ENCODE assay signal across 8 cellular contexts in the genomic region with DNA sequence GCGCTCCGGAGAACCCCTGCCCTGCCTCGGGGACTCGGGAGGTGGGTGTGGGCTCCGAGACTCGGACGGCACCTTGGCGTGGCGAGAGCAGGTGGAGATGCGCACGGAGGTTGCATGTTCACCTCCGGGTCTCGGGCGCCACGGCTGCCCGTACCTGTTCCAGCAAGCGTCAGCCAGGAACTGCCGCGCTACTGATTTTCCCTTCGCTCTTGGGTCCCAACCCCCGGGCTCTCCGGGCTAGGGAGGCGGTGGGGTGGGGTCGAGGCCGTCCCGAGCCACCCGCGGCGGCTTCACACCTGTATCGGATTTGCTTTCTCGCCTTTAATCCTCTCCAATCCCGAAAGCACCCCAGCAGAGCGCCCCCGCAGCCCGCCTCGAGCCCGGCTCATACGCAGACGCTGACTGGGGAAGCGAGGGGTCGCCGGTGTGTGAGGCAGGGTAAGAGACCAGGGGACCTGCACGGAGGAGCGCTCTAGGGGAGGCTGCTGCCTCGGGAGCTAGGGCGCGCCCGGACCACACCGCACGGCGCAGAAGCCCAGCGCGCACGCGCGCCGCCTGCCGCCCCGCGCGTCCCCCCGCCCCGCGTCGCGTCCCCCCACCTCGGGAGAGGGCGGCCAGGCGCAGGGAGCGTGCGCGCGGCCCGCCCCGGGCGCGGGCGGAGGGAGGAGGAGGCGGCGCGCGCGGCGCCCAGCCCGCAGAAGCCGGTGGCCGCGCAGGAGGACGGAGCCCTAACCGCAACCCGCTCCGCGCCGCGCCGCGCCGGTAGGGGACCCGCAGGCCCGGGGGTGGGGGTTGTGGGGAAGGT. TPM values are rescaled to one million over a fixed set of nuclear protein-coding genes. Genes with fewer than 3 reads are reported as not detected.
DNase-seq lines count a peak whose midpoint lies in the region; ATAC-seq and TF ChIP-seq lines count a peak whose summit lies in the region.

A gene with protein sequence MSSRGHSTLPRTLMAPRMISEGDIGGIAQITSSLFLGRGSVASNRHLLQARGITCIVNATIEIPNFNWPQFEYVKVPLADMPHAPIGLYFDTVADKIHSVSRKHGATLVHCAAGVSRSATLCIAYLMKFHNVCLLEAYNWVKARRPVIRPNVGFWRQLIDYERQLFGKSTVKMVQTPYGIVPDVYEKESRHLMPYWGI (plus strand): TSS at position 695 of the 805 bp plus-strand sequence. CDS start 22,382 bp downstream, outside the sequence.

- TF ChIP-seq EP300 in Ishikawa (IDR thresholded peaks at IDR 0.05; ENCODE audit: borderline replicate concordance), result no peak

- no peaks in the 10 kb centered on the region for H3K36me3 Mint-ChIP-seq in nephron progenitor cell (ENCODE audit: low read depth)
- H3K36me3 Mint-ChIP-seq in stimulated activated naive CD8-positive, alpha-beta T cell treated with anti-CD3 and anti-CD28 coated beads, Interleukin-15, Interleukin-2, amounts not matched to agents 100 ng/mL and 50 ng/mL, for 24 hours (ENCODE audit: low read depth), result no peaks in the 10 kb centered on the region

- no peaks in the 10 kb centered on the region for H3K9me3 Mint-ChIP-seq in nephron progenitor cell
- no peaks in the 10 kb centered on the region for H3K9me3 Mint-ChIP-seq in stimulated activated naive CD8-positive, alpha-beta T cell treated with anti-CD3 and anti-CD28 coated beads, Interleukin-15, Interleukin-2, amounts not matched to agents 100 ng/mL and 50 ng/mL, for 24 hours

- H3K27ac Mint-ChIP-seq in nephron progenitor cell, result peak within 1 kb of the TSS; percentile 86
- H3K27ac Mint-ChIP-seq in stimulated activated naive CD8-positive, alpha-beta T cell treated with anti-CD3 and anti-CD28 coated beads, Interleukin-15, Interleukin-2, amounts not matched to agents 100 ng/mL and 50 ng/mL, for 24 hours, result peak within 1 kb of the TSS; percentile 95

- H3K27ac ChIP-seq in RWPE1, result peak within 1 kb of the TSS; percentile 98

- no peak for TF ChIP-seq RAD21 in Ishikawa (IDR thresholded peaks at IDR 0.05; ENCODE audit: low read depth)

- peaks cover 39% of the 10 kb centered on the region for H3K27me3 Mint-ChIP-seq in nephron progenitor cell (ENCODE audit: low read depth, poor library complexity)
- no peaks in the 10 kb centered on the region for H3K27me3 Mint-ChIP-seq in stimulated activated naive CD8-positive, alpha-beta T cell treated with anti-CD3 and anti-CD28 coated beads, Interleukin-15, Interleukin-2, amounts not matched to agents 100 ng/mL and 50 ng/mL, for 24 hours

- no peak for TF ChIP-seq CTCF in RWPE1 (conservative IDR thresholded peaks at IDR 0.05; ENCODE audit: low read depth)
- no peak for TF ChIP-seq CTCF in fibroblast of the aortic adventitia (IDR thresholded peaks at IDR 0.05; ENCODE audit: insufficient read depth, low read length)
- TF ChIP-seq CTCF in nephron progenitor cell (IDR thresholded peaks at IDR 0.05), result no peak

- ATAC-seq in GM21447 (IDR thresholded peaks at IDR 0.05; ENCODE audit: unreplicated experiment), result peak; percentile 57

- H3K4me1 Mint-ChIP-seq in nephron progenitor cell, result peaks cover 44% of the 10 kb centered on the region
- peaks cover 53% of the 10 kb centered on the region for H3K4me1 Mint-ChIP-seq in stimulated activated naive CD8-positive, alpha-beta T cell treated with anti-CD3 and anti-CD28 coated beads, Interleukin-15, Interleukin-2, amounts not matched to agents 100 ng/mL and 50 ng/mL, for 24 hours (ENCODE audit: low read depth)

- CTCF ChIA-PET in RWPE1 (lab: Yijun Ruan, JAX), result no interaction called here

- H3K4me3 Mint-ChIP-seq in nephron progenitor cell, result peak within 1 kb of the TSS; percentile 95
- H3K4me3 Mint-ChIP-seq in stimulated activated naive CD8-positive, alpha-beta T cell treated with anti-CD3 and anti-CD28 coated beads, Interleukin-15, Interleukin-2, amounts not matched to agents 100 ng/mL and 50 ng/mL, for 24 hours, result peak within 1 kb of the TSS; percentile 98

- POLR2A ChIA-PET in RWPE1 (lab: Yijun Ruan, JAX; ENCODE audit: low non-redundant PET), result interaction anchor here (0.6 kb wide), 1 partner anchor 14 kb away, joined by 3 read pairs; no protein-coding TSS in a partner anchor

- peak within 1 kb of the TSS; percentile 84 for H3K4me3 ChIP-seq in fibroblast of the aortic adventitia (ENCODE audit: low read depth, low read length)

- DNase-seq in DMS114 treated with DMSO at 0.1 percent for 48 hours (lab: John Stamatoyannopoulos, UW; ENCODE audit: unreplicated experiment), result peak; percentile 27
- peak; percentile 88 for DNase-seq in RWPE1 (ENCODE audit: low spot score)
- peak; percentile 81 for DNase-seq in activated effector memory CD4-positive, alpha-beta T cell treated with Interleukin-2 at 50 U/mL for 16 hours
- peak; percentile 70 for DNase-seq in fibroblast of the aortic adventitia (ENCODE audit: low read depth)
- DNase-seq in nephron progenitor cell, result peak; percentile 85

TF ChIP-seq in Ishikawa, 13 proteins besides CTCF, POLR2A, EP300 and RAD21:
- TF ChIP-seq NFIC (IDR thresholded peaks at IDR 0.05) (no peak; the same call in 1 of the 2 replicates), FOXM1 (IDR thresholded peaks at IDR 0.05; ENCODE audit: borderline replicate concordance, low read depth) (no peak), TAF1 (IDR thresholded peaks at IDR 0.05; ENCODE audit: low read depth) (peak; percentile 40; the same call in 1 of the 2 replicates), ZBTB7A (IDR thresholded peaks at IDR 0.05; ENCODE audit: low read depth) (peak; percentile 52; the same call in 1 of the 2 replicates)
- TF ChIP-seq, protein P1, sequence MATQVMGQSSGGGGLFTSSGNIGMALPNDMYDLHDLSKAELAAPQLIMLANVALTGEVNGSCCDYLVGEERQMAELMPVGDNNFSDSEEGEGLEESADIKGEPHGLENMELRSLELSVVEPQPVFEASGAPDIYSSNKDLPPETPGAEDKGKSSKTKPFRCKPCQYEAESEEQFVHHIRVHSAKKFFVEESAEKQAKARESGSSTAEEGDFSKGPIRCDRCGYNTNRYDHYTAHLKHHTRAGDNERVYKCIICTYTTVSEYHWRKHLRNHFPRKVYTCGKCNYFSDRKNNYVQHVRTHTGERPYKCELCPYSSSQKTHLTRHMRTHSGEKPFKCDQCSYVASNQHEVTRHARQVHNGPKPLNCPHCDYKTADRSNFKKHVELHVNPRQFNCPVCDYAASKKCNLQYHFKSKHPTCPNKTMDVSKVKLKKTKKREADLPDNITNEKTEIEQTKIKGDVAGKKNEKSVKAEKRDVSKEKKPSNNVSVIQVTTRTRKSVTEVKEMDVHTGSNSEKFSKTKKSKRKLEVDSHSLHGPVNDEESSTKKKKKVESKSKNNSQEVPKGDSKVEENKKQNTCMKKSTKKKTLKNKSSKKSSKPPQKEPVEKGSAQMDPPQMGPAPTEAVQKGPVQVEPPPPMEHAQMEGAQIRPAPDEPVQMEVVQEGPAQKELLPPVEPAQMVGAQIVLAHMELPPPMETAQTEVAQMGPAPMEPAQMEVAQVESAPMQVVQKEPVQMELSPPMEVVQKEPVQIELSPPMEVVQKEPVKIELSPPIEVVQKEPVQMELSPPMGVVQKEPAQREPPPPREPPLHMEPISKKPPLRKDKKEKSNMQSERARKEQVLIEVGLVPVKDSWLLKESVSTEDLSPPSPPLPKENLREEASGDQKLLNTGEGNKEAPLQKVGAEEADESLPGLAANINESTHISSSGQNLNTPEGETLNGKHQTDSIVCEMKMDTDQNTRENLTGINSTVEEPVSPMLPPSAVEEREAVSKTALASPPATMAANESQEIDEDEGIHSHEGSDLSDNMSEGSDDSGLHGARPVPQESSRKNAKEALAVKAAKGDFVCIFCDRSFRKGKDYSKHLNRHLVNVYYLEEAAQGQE (IDR thresholded peaks at IDR 0.05; ENCODE audit: low read depth), result no peak
- TF ChIP-seq, protein P2, sequence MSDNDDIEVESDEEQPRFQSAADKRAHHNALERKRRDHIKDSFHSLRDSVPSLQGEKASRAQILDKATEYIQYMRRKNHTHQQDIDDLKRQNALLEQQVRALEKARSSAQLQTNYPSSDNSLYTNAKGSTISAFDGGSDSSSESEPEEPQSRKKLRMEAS (IDR thresholded peaks at IDR 0.05), result peak; percentile 62

RNA-seq across cellular contexts. Expression of the gene that starts here (rescaled TPM):
- total RNA-seq in fibroblast of the aortic adventitia (ENCODE audit: low replicate concordance), result 14.5 and 52.8 TPM in 2 replicates

Comparison
In these comparisons a context has a peak if more than half of its experiments do, and no peak if none do; other contexts are left out.
1. Peak in every context shown above with its lines: DNase-seq, ATAC-seq, H3K4me3 ChIP-seq and H3K27ac ChIP-seq.
2. DNase-seq: peak in every context shown above with its lines; median percentile 88 in RWPE1; 85 in nephron progenitor cell; 81 in activated effector memory CD4-positive, alpha-beta T cell treated with Interleukin-2 at 50 U/mL for 16 hours; 70 in fibroblast of the aortic adventitia; 27 in DMS114 treated with DMSO at 0.1 percent for 48 hours.